1 cellular context compared by ENCODE assay signal in the genomic region with DNA sequence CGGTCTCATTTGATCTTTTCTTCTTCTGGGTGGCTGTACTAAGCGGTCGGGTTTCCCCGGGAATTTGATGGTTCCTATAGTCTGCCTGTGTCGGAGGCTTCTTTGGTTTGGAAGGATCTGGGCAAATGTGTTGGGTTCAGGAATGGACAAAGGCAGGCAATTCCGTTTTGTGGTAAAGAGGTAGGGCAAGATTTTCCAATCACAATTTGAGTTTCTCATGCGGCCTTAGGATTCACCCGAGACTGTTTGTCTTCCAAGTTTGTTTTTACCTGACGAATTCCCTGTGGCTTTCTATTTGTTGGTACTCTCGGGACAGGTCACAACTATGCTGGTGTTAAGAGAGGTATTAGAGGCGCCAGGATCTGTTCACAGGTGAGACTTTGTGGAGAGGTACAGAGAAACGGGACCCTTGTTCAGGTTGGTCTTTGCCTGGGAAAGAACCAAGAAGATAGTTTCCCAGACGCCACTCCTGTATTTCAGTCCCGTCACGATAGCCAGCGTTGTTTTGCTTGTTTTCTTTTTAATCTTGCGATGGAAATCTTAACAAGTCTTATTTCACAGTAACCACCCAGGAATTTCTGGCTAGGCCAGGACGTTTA.
TF ChIP-seq lines count a peak whose summit lies in the region.

No MANE protein-coding gene starts in this region.

TF ChIP-seq in SK-N-SH, 30 proteins besides CTCF, POLR2A, EP300 and RAD21 (continued from another document):
- TF ChIP-seq, protein P1, sequence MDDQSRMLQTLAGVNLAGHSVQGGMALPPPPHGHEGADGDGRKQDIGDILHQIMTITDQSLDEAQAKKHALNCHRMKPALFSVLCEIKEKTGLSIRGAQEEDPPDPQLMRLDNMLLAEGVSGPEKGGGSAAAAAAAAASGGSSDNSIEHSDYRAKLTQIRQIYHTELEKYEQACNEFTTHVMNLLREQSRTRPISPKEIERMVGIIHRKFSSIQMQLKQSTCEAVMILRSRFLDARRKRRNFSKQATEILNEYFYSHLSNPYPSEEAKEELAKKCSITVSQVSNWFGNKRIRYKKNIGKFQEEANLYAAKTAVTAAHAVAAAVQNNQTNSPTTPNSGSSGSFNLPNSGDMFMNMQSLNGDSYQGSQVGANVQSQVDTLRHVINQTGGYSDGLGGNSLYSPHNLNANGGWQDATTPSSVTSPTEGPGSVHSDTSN (IDR thresholded peaks at IDR 0.05) = no peak
- TF ChIP-seq, protein P2, sequence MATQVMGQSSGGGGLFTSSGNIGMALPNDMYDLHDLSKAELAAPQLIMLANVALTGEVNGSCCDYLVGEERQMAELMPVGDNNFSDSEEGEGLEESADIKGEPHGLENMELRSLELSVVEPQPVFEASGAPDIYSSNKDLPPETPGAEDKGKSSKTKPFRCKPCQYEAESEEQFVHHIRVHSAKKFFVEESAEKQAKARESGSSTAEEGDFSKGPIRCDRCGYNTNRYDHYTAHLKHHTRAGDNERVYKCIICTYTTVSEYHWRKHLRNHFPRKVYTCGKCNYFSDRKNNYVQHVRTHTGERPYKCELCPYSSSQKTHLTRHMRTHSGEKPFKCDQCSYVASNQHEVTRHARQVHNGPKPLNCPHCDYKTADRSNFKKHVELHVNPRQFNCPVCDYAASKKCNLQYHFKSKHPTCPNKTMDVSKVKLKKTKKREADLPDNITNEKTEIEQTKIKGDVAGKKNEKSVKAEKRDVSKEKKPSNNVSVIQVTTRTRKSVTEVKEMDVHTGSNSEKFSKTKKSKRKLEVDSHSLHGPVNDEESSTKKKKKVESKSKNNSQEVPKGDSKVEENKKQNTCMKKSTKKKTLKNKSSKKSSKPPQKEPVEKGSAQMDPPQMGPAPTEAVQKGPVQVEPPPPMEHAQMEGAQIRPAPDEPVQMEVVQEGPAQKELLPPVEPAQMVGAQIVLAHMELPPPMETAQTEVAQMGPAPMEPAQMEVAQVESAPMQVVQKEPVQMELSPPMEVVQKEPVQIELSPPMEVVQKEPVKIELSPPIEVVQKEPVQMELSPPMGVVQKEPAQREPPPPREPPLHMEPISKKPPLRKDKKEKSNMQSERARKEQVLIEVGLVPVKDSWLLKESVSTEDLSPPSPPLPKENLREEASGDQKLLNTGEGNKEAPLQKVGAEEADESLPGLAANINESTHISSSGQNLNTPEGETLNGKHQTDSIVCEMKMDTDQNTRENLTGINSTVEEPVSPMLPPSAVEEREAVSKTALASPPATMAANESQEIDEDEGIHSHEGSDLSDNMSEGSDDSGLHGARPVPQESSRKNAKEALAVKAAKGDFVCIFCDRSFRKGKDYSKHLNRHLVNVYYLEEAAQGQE (IDR thresholded peaks at IDR 0.05; ENCODE audit: low read depth, low read length) = no peak
- no peak for TF ChIP-seq YY1 (IDR thresholded peaks at IDR 0.05; ENCODE audit: low read depth)
- no peak for TF ChIP-seq JUND (IDR thresholded peaks at IDR 0.05)
- TF ChIP-seq NRF1 (IDR thresholded peaks at IDR 0.05; ENCODE audit: low read depth, low read length) = no peak
